Comparison of ENCODE assay signal across 10 cellular contexts in genomic region chr20:32189123-32189410, GRCh38.
DNase-seq lines count a peak whose midpoint lies in the region; ATAC-seq and TF ChIP-seq lines count a peak whose summit lies in the region.
"Had no signal": no experiment of that assay in that cellular context is flagged by ENCODE, and none has a peak within 500 bp of the region (broad histone marks: within the 10 kb centered on the region; RNA-seq: fewer than 3 reads in every experiment).

No MANE protein-coding gene starts in this region.

- no peaks in the 10 kb centered on the region for H3K9me3 ChIP-seq in mucosa of stomach (ENCODE audit: control insufficient read depth, low read length)
- no peaks in the 10 kb centered on the region for H3K9me3 ChIP-seq in tibial artery

- peak overlapping the region in 1 of 2 donors; percentile 90 for H3K27ac ChIP-seq in tibial artery
- H3K27ac ChIP-seq: C4-2B had no signal

- TF ChIP-seq CTCF in astrocyte of the cerebellum (IDR thresholded peaks at IDR 0.05; ENCODE audit: low read depth, low read length, missing control alignments) (no peak), tibial artery (IDR thresholded peaks at IDR 0.05) (no peak)

- H3K36me3 Mint-ChIP-seq in activated naive CD4-positive, alpha-beta T cell treated with anti-CD3 and anti-CD28 coated beads, Interleukin-2, amount 10 ng/mL, durations not matched to agents 7 days and 5 days: no peaks in the 10 kb centered on the region

- peaks cover under 1% of the 10 kb centered on the region for H3K27me3 Mint-ChIP-seq in activated naive CD4-positive, alpha-beta T cell treated with anti-CD3 and anti-CD28 coated beads, Interleukin-2, amount 10 ng/mL, durations not matched to agents 7 days and 5 days

- H3K36me3 ChIP-seq in mucosa of stomach (ENCODE audit: control insufficient read depth, insufficient read depth, low read length): no peaks in the 10 kb centered on the region
- no peaks in the 10 kb centered on the region for H3K36me3 ChIP-seq in tibial artery

- intact Hi-C loops in tibial artery (cut with DNase I; ENCODE audit: low total_unique reads): no loop called here

- in situ Hi-C loops in astrocyte of the cerebellum (cut with HindIII; ENCODE audit: low sequenced_read_pairs): loop anchor here (10.0 kb wide), 1 partner anchor 144 kb away; no protein-coding TSS in a partner anchor

- no peak for DNase-seq in activated naive CD4-positive, alpha-beta T cell treated with anti-CD3 and anti-CD28 coated beads, Interleukin-2, amount 10 ng/mL, durations not matched to agents 7 days and 5 days
- no peak for DNase-seq in activated naive CD4-positive, alpha-beta T cell (lab: John Stamatoyannopoulos, UW)
- DNase-seq in astrocyte of the cerebellum (ENCODE audit: low read depth) (no peak), tibial artery (peak in 1 of 2 donors; percentile 55)
- no peak for DNase-seq in stimulated activated CD4-positive, alpha-beta T cell treated with anti-CD3 and anti-CD28 coated beads, Interleukin-12 subunit alpha, Interleukin-12 subunit beta, amount 100 ng/mL, for 4 hours
- DNase-seq: stimulated activated naive CD4-positive, alpha-beta T cell treated with Interleukin-2 at 50 U/mL for 16 hours had no signal

- no peaks in the 10 kb centered on the region for H3K27me3 ChIP-seq in mucosa of stomach (ENCODE audit: control insufficient read depth, insufficient read depth, low read length)
- H3K27me3 ChIP-seq in tibial artery: no peaks in the 10 kb centered on the region

- peak overlapping the region; percentile 75 for H3K4me3 Mint-ChIP-seq in activated naive CD4-positive, alpha-beta T cell treated with anti-CD3 and anti-CD28 coated beads, Interleukin-2, amount 10 ng/mL, durations not matched to agents 7 days and 5 days

- no peaks in the 10 kb centered on the region for H3K9me3 Mint-ChIP-seq in activated naive CD4-positive, alpha-beta T cell treated with anti-CD3 and anti-CD28 coated beads, Interleukin-2, amount 10 ng/mL, durations not matched to agents 7 days and 5 days

- H3K27ac Mint-ChIP-seq in activated naive CD4-positive, alpha-beta T cell treated with anti-CD3 and anti-CD28 coated beads, Interleukin-2, amount 10 ng/mL, durations not matched to agents 7 days and 5 days: no peak overlapping the region

- H3K4me1 ChIP-seq in mucosa of stomach (ENCODE audit: control insufficient read depth, insufficient read depth, low read length) (peaks cover 15% of the 10 kb centered on the region), tibial artery (peaks cover 0 to 29% (median 16%) of the 10 kb centered on the region in 4 donors)

- ATAC-seq in GM18520 (IDR thresholded peaks at IDR 0.05; ENCODE audit: unreplicated experiment) (no peak), HG02623 (IDR thresholded peaks at IDR 0.05; ENCODE audit: unreplicated experiment) (no peak)

- peak overlapping the region; percentile 68 for H3K9ac ChIP-seq in mucosa of stomach (ENCODE audit: low read length)

- CTCF ChIA-PET in activated naive CD4-positive, alpha-beta T cell treated with anti-CD3 and anti-CD28 coated beads, Interleukin-2, amount 10 ng/mL, durations not matched to agents 7 days and 5 days (lab: Charles Lee): no interaction called here

- H3K4me3 ChIP-seq in astrocyte of the cerebellum (ENCODE audit: low read depth, low read length) (peak overlapping the region; percentile 49), mucosa of stomach (ENCODE audit: low read length) (no peak overlapping the region), tibial artery (peak overlapping the region; percentile 80 to 82)

- peaks cover 15% of the 10 kb centered on the region for H3K4me1 Mint-ChIP-seq in activated naive CD4-positive, alpha-beta T cell treated with anti-CD3 and anti-CD28 coated beads, Interleukin-2, amount 10 ng/mL, durations not matched to agents 7 days and 5 days
